ENCODE assay signal across 8 cellular contexts in the genomic region with DNA sequence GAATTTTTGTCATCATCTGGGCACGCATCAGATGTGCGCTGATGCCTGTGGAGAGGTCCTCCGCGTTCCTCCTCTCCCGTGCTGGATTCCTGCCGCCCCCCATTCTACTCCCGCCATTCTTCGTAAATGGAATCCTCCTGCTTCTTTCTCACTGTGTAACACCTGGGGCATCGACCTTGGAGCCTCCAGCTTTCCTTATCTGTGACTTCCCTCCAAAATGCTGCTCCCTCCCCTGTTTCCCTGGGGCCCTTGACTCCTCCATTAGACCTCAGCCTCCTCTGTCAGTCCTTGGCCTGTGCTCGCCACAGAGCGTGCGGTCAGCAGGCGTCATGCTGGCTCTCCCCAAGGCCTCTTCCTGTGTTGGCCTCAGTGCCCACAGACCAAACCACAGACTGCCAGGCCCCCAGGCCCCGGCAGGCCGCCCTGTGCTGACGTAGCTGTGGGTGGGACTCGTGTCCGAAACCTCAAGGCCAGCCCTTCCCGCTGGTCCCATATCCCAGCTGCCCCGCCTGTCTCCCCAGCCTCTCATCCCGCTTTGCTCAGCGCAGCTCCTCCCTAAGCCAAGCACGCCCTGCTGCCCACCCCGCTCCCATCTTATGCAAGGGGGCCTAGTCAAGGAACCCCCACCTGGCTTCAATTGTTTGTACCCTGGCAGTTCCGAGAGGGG. TPM values are rescaled to one million over a fixed set of nuclear protein-coding genes. Genes with fewer than 3 reads are reported as not detected.
DNase-seq lines count a peak whose midpoint lies in the region; ATAC-seq, FAIRE-seq and TF ChIP-seq lines count a peak whose summit lies in the region.

No MANE protein-coding gene starts in this region.

- no peak for TF ChIP-seq CTCF in AG04450 (IDR thresholded peaks at IDR 0.05; ENCODE audit: low read depth, low read length)

- H3K27me3 ChIP-seq in AG04450 (ENCODE audit: control insufficient read depth, insufficient read depth, low read length), result no peaks in the 10 kb centered on the region

- H3K9me3 ChIP-seq in AG04450 (ENCODE audit: control insufficient read depth, insufficient read depth, low read length), result peaks cover 8% of the 10 kb centered on the region; the same call in 1 of the 2 replicates

- POLR2A ChIA-PET in AG04450 (lab: Yijun Ruan, JAX), result no interaction called here

- no peak for TF ChIP-seq POLR2A in GM12892 (IDR thresholded peaks at IDR 0.05; ENCODE audit: low read depth, low read length)

- peak overlapping the region; percentile 11 for H3K27ac ChIP-seq in AG04450 (ENCODE audit: low read depth, low read length)

- H3K4me3 ChIP-seq in AG04450 (ENCODE audit: low read depth, low read length), result peak overlapping the region; percentile 34

- DNase-seq in AG04450 (ENCODE audit: low read depth, low spot score), result no peak
- DNase-seq in SKM-1 treated with dmso at 0.1 percent for 144 hours (lab: John Stamatoyannopoulos, UW; ENCODE audit: unreplicated experiment), result peak; percentile 84
- peak; percentile 73 for DNase-seq in foreskin melanocyte
- DNase-seq in retina, result peak; percentile 73
- DNase-seq in GM12892 (ENCODE audit: insufficient read length), result no peak
- DNase-seq in NCI-H1694 treated with DMSO at 0.1 percent for 48 hours (lab: John Stamatoyannopoulos, UW), result no peak
- DNase-seq in DMS153 (lab: John Stamatoyannopoulos, UW), result no peak

- CTCF ChIA-PET in AG04450 (lab: Charles Lee), result no interaction called here

- no peak for FAIRE-seq in GM12892 (lab: Jason Lieb, UNC)

- peak; percentile 54 for ATAC-seq in GM21423 (IDR thresholded peaks at IDR 0.05; ENCODE audit: unreplicated experiment)

RNA-seq across cellular contexts. Expression of gene TNFAIP8L3, which starts 17.7 kb away (rescaled TPM):
- polyA plus RNA-seq in AG04450 (2011; rRNA removed), result 0.30 and 0.36 TPM in 2 replicates
- 0.23 and 0.39 TPM in 2 replicates for polyA minus RNA-seq in AG04450 (2011; rRNA and poly(A)+ RNA removed)
- polyA plus RNA-seq in GM12892 (2012; ENCODE audit: missing spikeins), result 1.5 TPM

Comparison
In these comparisons a context has a peak if more than half of its experiments do, and no peak if none do; other contexts are left out.
1. DNase-seq: peak in SKM-1 treated with dmso at 0.1 percent for 144 hours (single experiment), foreskin melanocyte (single experiment) and retina (single experiment); none in AG04450 (single experiment), GM12892 (single experiment), NCI-H1694 treated with DMSO at 0.1 percent for 48 hours (single experiment) and DMS153 (single experiment).